ENCODE assay signal across 8 cellular contexts in the genomic region with DNA sequence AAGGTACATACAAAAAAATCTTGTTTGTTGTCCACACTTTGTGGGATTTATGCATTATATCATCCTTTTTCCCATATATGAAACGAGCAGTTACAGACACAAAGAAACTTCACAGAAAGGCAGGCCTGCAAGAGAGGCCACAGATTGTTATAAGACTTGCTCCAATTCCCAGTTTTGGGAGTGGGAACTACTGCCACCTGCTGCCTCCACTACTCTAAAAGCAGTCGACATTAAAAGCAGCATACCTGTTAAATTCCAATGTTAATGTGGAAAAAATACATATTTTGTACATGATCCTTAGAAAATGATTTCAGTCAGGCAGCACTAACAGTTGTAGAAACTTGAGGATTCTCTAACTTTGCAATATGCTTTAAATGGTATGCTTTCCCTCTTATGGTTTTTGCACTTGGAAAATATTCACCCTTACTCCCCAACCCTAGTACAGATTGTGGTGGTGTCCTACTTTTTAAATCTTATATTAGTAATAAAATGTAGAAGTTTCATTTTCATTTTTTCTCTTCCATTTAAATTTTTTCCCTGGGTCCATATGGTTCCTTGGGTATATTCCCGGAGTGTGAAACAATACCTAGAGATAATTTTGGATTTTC. TPM values are rescaled to one million over a fixed set of nuclear protein-coding genes. Genes with fewer than 3 reads are reported as not detected.
DNase-seq lines count a peak whose midpoint lies in the region; ATAC-seq and TF ChIP-seq lines count a peak whose summit lies in the region.

No MANE protein-coding gene starts in this region.

- DNase-seq in NCI-H2107 treated with DMSO at 0.1 percent for 48 hours (lab: John Stamatoyannopoulos, UW; ENCODE audit: unreplicated experiment) (peak; percentile 47), NCI-H2107 (lab: John Stamatoyannopoulos, UW) (no peak), SW 1271 (lab: John Stamatoyannopoulos, UW) (peak; percentile 12 to 28), left ventricle myocardium superior (peak; percentile 35), tibial nerve (ENCODE audit: low spot score in 2 of 2) (peak; percentile 15 to 19), GM13976 (ENCODE audit: low spot score) (no peak), HuH-7 (ENCODE audit: low spot score) (no peak)
- no peak for DNase-seq in NK-92 treated with Interleukin-12 subunit alpha and Interleukin-12 subunit beta, amount 100 ng/mL, for 24 hours (lab: John Stamatoyannopoulos, UW)

- no peaks in the 10 kb centered on the region for H3K9me3 ChIP-seq in tibial nerve

- TF ChIP-seq EP300 in tibial nerve (IDR thresholded peaks at IDR 0.05), result no peak

- WGBS in tibial nerve, 2 donors, result 33 to 34% methylated on average over 3 of the region's 3 CpGs

- in situ Hi-C loops in GM13976 (cut with MboI; ENCODE audit: low sequenced_read_pairs, unreplicated experiment), result loop anchor here (25.0 kb wide), 1 partner anchor 180 kb away; no protein-coding TSS in a partner anchor

- H3K4me3 ChIP-seq in tibial nerve, result no peak overlapping the region

- peaks cover 0 to 17% (median 0%) of the 10 kb centered on the region in 4 donors for H3K4me1 ChIP-seq in tibial nerve

- peak; percentile 74 for ATAC-seq in left ventricle myocardium superior

- TF ChIP-seq POLR2A in tibial nerve (IDR thresholded peaks at IDR 0.05), result no peak

- H3K36me3 ChIP-seq in tibial nerve, result no peaks in the 10 kb centered on the region

- no peaks in the 10 kb centered on the region for H3K27me3 ChIP-seq in tibial nerve

- intact Hi-C loops in left ventricle myocardium superior (cut with micrococcal nuclease), result loop anchor here (1.0 kb wide), 1 partner anchor 179 kb away; no protein-coding TSS in a partner anchor

- no peak overlapping the region for H3K27ac ChIP-seq in tibial nerve

- TF ChIP-seq CTCF in tibial nerve (IDR thresholded peaks at IDR 0.05), result peak; percentile 25 to 65 (median 39)
- no peak for TF ChIP-seq CTCF in GM13976 (IDR thresholded peaks at IDR 0.05; ENCODE audit: borderline replicate concordance, control extremely low read depth, extremely low read depth, insufficient read depth, missing control alignments)

RNA-seq across cellular contexts. Expression of a gene that starts 37.9 kb away (rescaled TPM):
- total RNA-seq in left ventricle myocardium superior (1.0 TPM), tibial nerve (1 to 10 TPM in 3 of 4 donors, not detected in 1; 1.5 to 4.3 (median 4.2) TPM)

Comparison
In these comparisons a context has a peak if more than half of its experiments do, and no peak if none do; other contexts are left out.
1. DNase-seq: peak in NCI-H2107 treated with DMSO at 0.1 percent for 48 hours (single experiment), SW 1271 (2 of 2), left ventricle myocardium superior (single experiment) and tibial nerve (2 of 2); none in NCI-H2107 (single experiment), NK-92 treated with Interleukin-12 subunit alpha and Interleukin-12 subunit beta, amount 100 ng/mL, for 24 hours (single experiment), GM13976 (single experiment) and HuH-7 (single experiment).